9 cellular contexts compared by ENCODE assay signal in genomic region chr12:51592034-51592705, GRCh38. TPM values are rescaled to one million over a fixed set of nuclear protein-coding genes. Genes with fewer than 3 reads are reported as not detected.
A peak's percentile ranks its signal among the peaks of the same experiment; 100 is the strongest.
DNase-seq lines count a peak whose midpoint lies in the region; ATAC-seq, FAIRE-seq and TF ChIP-seq lines count a peak whose summit lies in the region.
"Had no signal": no experiment of that assay in that cellular context is flagged by ENCODE, and none has a peak within 500 bp of the region (broad histone marks: within the 10 kb centered on the region; RNA-seq: fewer than 3 reads in every experiment).

No MANE protein-coding gene starts in this region.

- no peak overlapping the region for H2AFZ ChIP-seq in trophoblast cell (ENCODE audit: insufficient read depth, low read length, poor library complexity)

- H3K4me1 ChIP-seq in A549, result peaks cover 11% of the 10 kb centered on the region; the same call in 2 of the 3 replicates
- peaks cover 12% of the 10 kb centered on the region for H3K4me1 ChIP-seq in iPS-15b (ENCODE audit: control insufficient read depth, insufficient read depth, low read length)
- H3K4me1 ChIP-seq in trophoblast cell (ENCODE audit: control insufficient read depth in 1 of 2, insufficient read depth in 2 of 2, low read length in 2 of 2), result peaks cover 5 to 7% of the 10 kb centered on the region in 2 experiments

- H3K9me3 Mint-ChIP-seq in activated B cell treated with CpG ODN at 0.5 μM for 24 hours, result no peaks in the 10 kb centered on the region

- H3K27me3 ChIP-seq in iPS-15b (ENCODE audit: control insufficient read depth, insufficient read depth, low read length) (peaks cover 8% of the 10 kb centered on the region), trophoblast cell (ENCODE audit: insufficient read depth, low read length) (peaks cover 8% of the 10 kb centered on the region)

- 31% methylated on average over 8 of the region's 11 CpGs for WGBS in A549 (ENCODE audit: missing lambda C conversion rate)
- WGBS in trophoblast cell (ENCODE audit: extremely low coverage, insufficient coverage, insufficient read length), result no CpG with 5 or more reads among the region's 11 CpGs

- no peak for TF ChIP-seq RAD21 in A549 (conservative IDR thresholded peaks at IDR 0.05 in 1 of 2, IDR thresholded peaks at IDR 0.05 in 1 of 2)

- no peak for TF ChIP-seq EP300 in A549 (IDR thresholded peaks at IDR 0.05)

- H3K27ac ChIP-seq in A549 (peak overlapping the region in 1 of 2 experiments; percentile 93; a peak in 4 of 6 replicates), trophoblast cell (ENCODE audit: low read depth, low read length) (no peak overlapping the region)

- H3K4ac ChIP-seq in trophoblast cell (ENCODE audit: low read depth, low read length), result no peak overlapping the region

- peaks cover 35% of the 10 kb centered on the region for H3K27me3 Mint-ChIP-seq in activated B cell treated with CpG ODN at 0.5 μM for 24 hours

- no peak for FAIRE-seq in A549 (lab: Jason Lieb, UNC)
- FAIRE-seq in GM19239 (lab: Jason Lieb, UNC), result no peak

- no peak overlapping the region for H2BK12ac ChIP-seq in trophoblast cell (ENCODE audit: low read length)

- H3K36me3 Mint-ChIP-seq in activated B cell treated with CpG ODN at 0.5 μM for 24 hours (ENCODE audit: low read depth), result no peaks in the 10 kb centered on the region

- no peak overlapping the region for H2AK5ac ChIP-seq in trophoblast cell (ENCODE audit: low read length)

- H3K4me1 Mint-ChIP-seq in activated B cell treated with CpG ODN at 0.5 μM for 24 hours, result peaks cover 18% of the 10 kb centered on the region

- POLR2A ChIA-PET in A549 (lab: Yijun Ruan, JAX), result interaction anchor here (0.7 to 0.9 kb wide), 2 partner anchors 87 to 658 kb away, joined by 3 read pairs; no protein-coding TSS in a partner anchor
- POLR2A ChIA-PET in activated B cell treated with CpG ODN at 0.5 μM for 24 hours (lab: Charles Lee), result interaction anchor here (0.7 kb wide), 1 partner anchor 354 kb away, joined by 5 read pairs; the partner anchor contains the start of gene DAZAP2

- H3K79me2 ChIP-seq in trophoblast cell (ENCODE audit: control insufficient read depth, insufficient read depth, low read length, poor library complexity), result no peaks in the 10 kb centered on the region

- TF ChIP-seq CTCF in A549 (IDR thresholded peaks at IDR 0.05) (no peak), activated B cell treated with CpG ODN at 0.5 μM for 24 hours (IDR thresholded peaks at IDR 0.05) (no peak)

- no peak overlapping the region for H3K27ac Mint-ChIP-seq in activated B cell treated with CpG ODN at 0.5 μM for 24 hours

- H3K23ac ChIP-seq in trophoblast cell (ENCODE audit: low read length), result no peak overlapping the region

- H4K8ac ChIP-seq in trophoblast cell (ENCODE audit: low read depth, low read length), result no peak overlapping the region

- H2BK5ac ChIP-seq in trophoblast cell (ENCODE audit: low read depth, low read length, poor library complexity), result no peak overlapping the region

- CTCF ChIA-PET in A549 (lab: Yijun Ruan, JAX) (interaction anchor here (0.6 to 1.3 kb wide), 5 partner anchors 10 to 232 kb away, joined by 3 to 4 read pairs (median 3); no protein-coding TSS in a partner anchor), activated B cell treated with CpG ODN at 0.5 μM for 24 hours (lab: Charles Lee) (no interaction called here)

- H3K14ac ChIP-seq in trophoblast cell (ENCODE audit: low read length), result no peak overlapping the region

- H3K4me2 ChIP-seq in A549, result peak overlapping the region; percentile 95
- H3K4me2 ChIP-seq in trophoblast cell (ENCODE audit: low read length), result no peak overlapping the region

- no peak overlapping the region for H4K91ac ChIP-seq in trophoblast cell (ENCODE audit: low read depth, low read length)

- H3K4me3 Mint-ChIP-seq in activated B cell treated with CpG ODN at 0.5 μM for 24 hours, result peak overlapping the region; percentile 58

- H4K12ac ChIP-seq in trophoblast cell (ENCODE audit: low read depth, low read length), result no peak overlapping the region

- ATAC-seq in A549 (peak in 1 of 2 experiments; percentile 12; a peak in 2 of 6 replicates), activated B cell treated with CpG ODN at 0.5 μM for 24 hours (ENCODE audit: low read depth) (no peak), GM21737 (IDR thresholded peaks at IDR 0.05; ENCODE audit: unreplicated experiment) (no peak)

- H3K79me1 ChIP-seq in trophoblast cell (ENCODE audit: low read length), result peaks cover 3% of the 10 kb centered on the region

- intact Hi-C loops in activated B cell treated with CpG ODN at 0.5 μM for 24 hours (cut with micrococcal nuclease), result loop anchor here (5.0 to 10.0 kb wide), 3 partner anchors 170 to 525 kb away; partner anchors contain the start of gene SLC4A8

- H3K9me3 ChIP-seq in A549 (no peaks in the 10 kb centered on the region), iPS-15b (ENCODE audit: control insufficient read depth, insufficient read depth, low read length) (no peaks in the 10 kb centered on the region), trophoblast cell (ENCODE audit: insufficient read depth, low read depth, low read length) (no peaks in the 10 kb centered on the region)

- peak overlapping the region; percentile 70 for H3K4me3 ChIP-seq in A549
- peak overlapping the region; percentile 86 for H3K4me3 ChIP-seq in iPS-15b (ENCODE audit: low read depth, low read length)
- no peak overlapping the region for H3K4me3 ChIP-seq in trophoblast cell (ENCODE audit: low read depth, low read length)

- no peaks in the 10 kb centered on the region for H3K36me3 ChIP-seq in iPS-15b (ENCODE audit: control insufficient read depth, insufficient read depth, low read length)
- no peaks in the 10 kb centered on the region for H3K36me3 ChIP-seq in trophoblast cell (ENCODE audit: control insufficient read depth in 1 of 2, insufficient read depth in 2 of 2, low read length in 2 of 2)

- in situ Hi-C loops in G401 (cut with HindIII; ENCODE audit: low sequenced_read_pairs), result no loop called here

- DNase-seq in A549 (ENCODE audit: low read depth in 1 of 2, low spot score in 1 of 2) (no peak), G401 (ENCODE audit: low spot score) (peak; percentile 44), activated B cell treated with CpG ODN at 0.5 μM for 24 hours (no peak), GM19239 (ENCODE audit: insufficient read length, low spot score) (no peak), trophoblast cell (no peak), OCI-M2 (lab: John Stamatoyannopoulos, UW; ENCODE audit: unreplicated experiment) (no peak)
- DNase-seq: dermis blood vessel endothelial cell had no signal

- no peak for TF ChIP-seq POLR2A in A549 (IDR thresholded peaks at IDR 0.05; ENCODE audit: low read length)

- H3K9ac ChIP-seq in iPS-15b (ENCODE audit: low read depth, low read length) (no peak overlapping the region), trophoblast cell (ENCODE audit: low read length) (no peak overlapping the region)

- H3K18ac ChIP-seq in trophoblast cell (ENCODE audit: low read length), result no peak overlapping the region

- no peak overlapping the region for H2BK120ac ChIP-seq in trophoblast cell (ENCODE audit: insufficient read depth, low read length, poor library complexity)

TF ChIP-seq in A549, 52 proteins besides CTCF, POLR2A, EP300 and RAD21 (continues in another document):
- TF ChIP-seq ZFP36 (IDR thresholded peaks at IDR 0.05; ENCODE audit: borderline replicate concordance, partially characterized antibody) (no peak), RCOR1 (IDR thresholded peaks at IDR 0.05; ENCODE audit: low read depth, low read length) (no peak), HOXB13 (CRISPR knock-in tag; IDR thresholded peaks at IDR 0.05; ENCODE audit: low read depth) (no peak), PBX3 (IDR thresholded peaks at IDR 0.05) (no peak), JUNB (IDR thresholded peaks at IDR 0.05) (no peak), SMC3 (IDR thresholded peaks at IDR 0.05) (no peak), SREBF2 (IDR thresholded peaks at IDR 0.05) (no peak)
- TF ChIP-seq, protein P1, sequence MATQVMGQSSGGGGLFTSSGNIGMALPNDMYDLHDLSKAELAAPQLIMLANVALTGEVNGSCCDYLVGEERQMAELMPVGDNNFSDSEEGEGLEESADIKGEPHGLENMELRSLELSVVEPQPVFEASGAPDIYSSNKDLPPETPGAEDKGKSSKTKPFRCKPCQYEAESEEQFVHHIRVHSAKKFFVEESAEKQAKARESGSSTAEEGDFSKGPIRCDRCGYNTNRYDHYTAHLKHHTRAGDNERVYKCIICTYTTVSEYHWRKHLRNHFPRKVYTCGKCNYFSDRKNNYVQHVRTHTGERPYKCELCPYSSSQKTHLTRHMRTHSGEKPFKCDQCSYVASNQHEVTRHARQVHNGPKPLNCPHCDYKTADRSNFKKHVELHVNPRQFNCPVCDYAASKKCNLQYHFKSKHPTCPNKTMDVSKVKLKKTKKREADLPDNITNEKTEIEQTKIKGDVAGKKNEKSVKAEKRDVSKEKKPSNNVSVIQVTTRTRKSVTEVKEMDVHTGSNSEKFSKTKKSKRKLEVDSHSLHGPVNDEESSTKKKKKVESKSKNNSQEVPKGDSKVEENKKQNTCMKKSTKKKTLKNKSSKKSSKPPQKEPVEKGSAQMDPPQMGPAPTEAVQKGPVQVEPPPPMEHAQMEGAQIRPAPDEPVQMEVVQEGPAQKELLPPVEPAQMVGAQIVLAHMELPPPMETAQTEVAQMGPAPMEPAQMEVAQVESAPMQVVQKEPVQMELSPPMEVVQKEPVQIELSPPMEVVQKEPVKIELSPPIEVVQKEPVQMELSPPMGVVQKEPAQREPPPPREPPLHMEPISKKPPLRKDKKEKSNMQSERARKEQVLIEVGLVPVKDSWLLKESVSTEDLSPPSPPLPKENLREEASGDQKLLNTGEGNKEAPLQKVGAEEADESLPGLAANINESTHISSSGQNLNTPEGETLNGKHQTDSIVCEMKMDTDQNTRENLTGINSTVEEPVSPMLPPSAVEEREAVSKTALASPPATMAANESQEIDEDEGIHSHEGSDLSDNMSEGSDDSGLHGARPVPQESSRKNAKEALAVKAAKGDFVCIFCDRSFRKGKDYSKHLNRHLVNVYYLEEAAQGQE (IDR thresholded peaks at IDR 0.05), result no peak

RNA-seq across cellular contexts. Expression of gene SCN8A, which starts 1.1 kb away (rescaled TPM):
- polyA plus RNA-seq in A549 (2011; rRNA removed), result 4.8 and 6.2 TPM in 2 replicates
- 1.9 and 2.3 TPM in 2 replicates for polyA plus RNA-seq in A549 (2012; cell fraction: cytosol; rRNA removed)
- polyA plus RNA-seq in A549 (2012; cell fraction: nucleus; rRNA removed), result 3.5 and 5.6 TPM in 2 replicates
- polyA plus RNA-seq in A549 (2017; fragmentation: RNase III; extraction: RNeasy Plus Mini Kit Qiagen cat#74134 plus additional on column Dnase treatment), result 1.8 to 2.2 TPM (median 2.1 TPM) in 3 replicates
- polyA minus RNA-seq in A549 (2011; rRNA and poly(A)+ RNA removed), result 23.8 and 29.1 TPM in 2 replicates
- 1.2 and 5.4 TPM in 2 replicates for total RNA-seq in G401 (2014; rRNA removed; shearing (Covaris generic))
- 0.86 and 2.1 TPM in 2 replicates for total RNA-seq in activated B cell treated with CpG ODN at 0.5 μM for 24 hours
- polyA plus RNA-seq in trophoblast cell (2013), result 0.94 and 1.1 TPM in 2 replicates
